ENCODE assay signal across 1 cellular context in the genomic region with DNA sequence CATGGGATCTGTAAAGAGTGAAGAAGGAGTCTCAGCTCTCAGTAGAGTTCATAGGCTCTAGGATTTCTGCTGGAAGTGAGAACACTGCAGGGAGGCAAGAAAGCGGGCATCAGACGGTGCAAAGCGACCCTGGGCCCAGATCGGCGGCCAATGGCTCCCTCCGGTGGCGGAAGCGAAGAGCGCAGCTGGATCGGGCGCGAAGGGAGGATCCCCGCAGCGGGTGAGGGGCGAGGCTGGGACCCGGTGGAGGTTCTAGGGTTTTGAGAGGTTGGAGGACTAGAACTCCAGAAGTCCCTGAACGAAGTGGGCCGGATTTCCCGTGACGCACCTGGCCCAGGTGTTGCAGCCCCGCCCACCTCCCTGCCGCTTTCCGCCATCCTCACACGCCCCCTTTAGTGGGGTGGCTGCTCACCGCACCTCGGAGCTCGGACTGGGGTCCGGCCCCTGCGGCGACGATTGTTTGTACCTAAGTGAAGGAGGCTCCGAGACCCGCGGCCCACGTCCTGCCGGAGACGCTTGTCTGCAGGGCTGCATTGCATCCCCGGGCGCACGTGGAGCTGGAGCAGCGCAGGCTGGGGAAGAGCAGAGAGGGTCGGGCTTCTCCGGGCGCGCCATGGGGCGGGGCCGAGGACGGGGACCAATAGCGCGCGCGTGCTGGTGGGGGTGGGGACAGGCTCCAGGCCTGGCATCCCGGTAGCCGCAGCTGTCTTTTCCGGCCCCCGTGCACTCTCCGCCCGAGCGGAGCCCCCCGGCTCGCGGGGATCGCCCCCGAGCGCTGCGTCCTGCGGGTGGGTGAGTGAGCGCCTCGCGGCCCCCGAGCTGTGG.
TF ChIP-seq lines count a peak whose summit lies in the region.

A gene with protein sequence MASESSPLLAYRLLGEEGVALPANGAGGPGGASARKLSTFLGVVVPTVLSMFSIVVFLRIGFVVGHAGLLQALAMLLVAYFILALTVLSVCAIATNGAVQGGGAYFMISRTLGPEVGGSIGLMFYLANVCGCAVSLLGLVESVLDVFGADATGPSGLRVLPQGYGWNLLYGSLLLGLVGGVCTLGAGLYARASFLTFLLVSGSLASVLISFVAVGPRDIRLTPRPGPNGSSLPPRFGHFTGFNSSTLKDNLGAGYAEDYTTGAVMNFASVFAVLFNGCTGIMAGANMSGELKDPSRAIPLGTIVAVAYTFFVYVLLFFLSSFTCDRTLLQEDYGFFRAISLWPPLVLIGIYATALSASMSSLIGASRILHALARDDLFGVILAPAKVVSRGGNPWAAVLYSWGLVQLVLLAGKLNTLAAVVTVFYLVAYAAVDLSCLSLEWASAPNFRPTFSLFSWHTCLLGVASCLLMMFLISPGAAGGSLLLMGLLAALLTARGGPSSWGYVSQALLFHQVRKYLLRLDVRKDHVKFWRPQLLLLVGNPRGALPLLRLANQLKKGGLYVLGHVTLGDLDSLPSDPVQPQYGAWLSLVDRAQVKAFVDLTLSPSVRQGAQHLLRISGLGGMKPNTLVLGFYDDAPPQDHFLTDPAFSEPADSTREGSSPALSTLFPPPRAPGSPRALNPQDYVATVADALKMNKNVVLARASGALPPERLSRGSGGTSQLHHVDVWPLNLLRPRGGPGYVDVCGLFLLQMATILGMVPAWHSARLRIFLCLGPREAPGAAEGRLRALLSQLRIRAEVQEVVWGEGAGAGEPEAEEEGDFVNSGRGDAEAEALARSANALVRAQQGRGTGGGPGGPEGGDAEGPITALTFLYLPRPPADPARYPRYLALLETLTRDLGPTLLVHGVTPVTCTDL (plus strand): TSS at position 666 of the 825 bp plus-strand sequence. CDS start 1,485 bp downstream, outside the sequence.

TF ChIP-seq in HepG2, 621 proteins besides CTCF, POLR2A, EP300 and RAD21 (continued from another document and continues in another):
- TF ChIP-seq SNAPC4 (CRISPR knock-in tag; IDR thresholded peaks at IDR 0.05), result peak; percentile 24; the same call in 1 of the 2 replicates
- TF ChIP-seq ZZZ3 (CRISPR knock-in tag; IDR thresholded peaks at IDR 0.05; ENCODE audit: borderline replicate concordance), result no peak
- TF ChIP-seq SRSF1 (optimal IDR thresholded peaks at IDR 0.05; ENCODE audit: low read depth, low read length), result peak; percentile 82
- no peak for TF ChIP-seq TBX3 (IDR thresholded peaks at IDR 0.05; ENCODE audit: borderline replicate concordance)
- no peak for TF ChIP-seq MBD4 (IDR thresholded peaks at IDR 0.05; ENCODE audit: borderline replicate concordance, low read length)
- TF ChIP-seq FOXP1 (IDR thresholded peaks at IDR 0.05), result no peak
- TF ChIP-seq FOXP1 (CRISPR knock-in tag; IDR thresholded peaks at IDR 0.05), result no peak
- TF ChIP-seq, protein P1, sequence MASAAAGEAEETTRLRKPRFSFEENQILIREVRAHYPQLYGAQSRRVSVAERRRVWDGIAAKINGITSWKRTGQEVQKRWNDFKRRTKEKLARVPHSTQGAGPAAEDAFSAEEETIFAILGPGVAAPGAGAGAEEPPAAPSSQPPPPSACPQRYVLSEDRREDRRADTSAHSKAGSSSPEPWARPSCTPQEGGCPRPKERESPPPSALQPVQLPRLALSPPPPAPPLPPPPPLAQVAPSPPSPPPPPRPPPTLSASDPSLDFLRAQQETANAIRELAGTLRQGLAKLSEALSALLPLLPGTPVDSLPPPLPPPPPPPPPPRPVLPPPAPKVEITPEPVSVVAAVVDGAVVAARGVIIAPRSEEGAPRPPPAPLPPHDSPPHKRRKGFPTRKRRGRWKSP (CRISPR knock-in tag; IDR thresholded peaks at IDR 0.05), result peak; percentile 65; the same call in 1 of the 2 replicates
- TF ChIP-seq, protein P2, sequence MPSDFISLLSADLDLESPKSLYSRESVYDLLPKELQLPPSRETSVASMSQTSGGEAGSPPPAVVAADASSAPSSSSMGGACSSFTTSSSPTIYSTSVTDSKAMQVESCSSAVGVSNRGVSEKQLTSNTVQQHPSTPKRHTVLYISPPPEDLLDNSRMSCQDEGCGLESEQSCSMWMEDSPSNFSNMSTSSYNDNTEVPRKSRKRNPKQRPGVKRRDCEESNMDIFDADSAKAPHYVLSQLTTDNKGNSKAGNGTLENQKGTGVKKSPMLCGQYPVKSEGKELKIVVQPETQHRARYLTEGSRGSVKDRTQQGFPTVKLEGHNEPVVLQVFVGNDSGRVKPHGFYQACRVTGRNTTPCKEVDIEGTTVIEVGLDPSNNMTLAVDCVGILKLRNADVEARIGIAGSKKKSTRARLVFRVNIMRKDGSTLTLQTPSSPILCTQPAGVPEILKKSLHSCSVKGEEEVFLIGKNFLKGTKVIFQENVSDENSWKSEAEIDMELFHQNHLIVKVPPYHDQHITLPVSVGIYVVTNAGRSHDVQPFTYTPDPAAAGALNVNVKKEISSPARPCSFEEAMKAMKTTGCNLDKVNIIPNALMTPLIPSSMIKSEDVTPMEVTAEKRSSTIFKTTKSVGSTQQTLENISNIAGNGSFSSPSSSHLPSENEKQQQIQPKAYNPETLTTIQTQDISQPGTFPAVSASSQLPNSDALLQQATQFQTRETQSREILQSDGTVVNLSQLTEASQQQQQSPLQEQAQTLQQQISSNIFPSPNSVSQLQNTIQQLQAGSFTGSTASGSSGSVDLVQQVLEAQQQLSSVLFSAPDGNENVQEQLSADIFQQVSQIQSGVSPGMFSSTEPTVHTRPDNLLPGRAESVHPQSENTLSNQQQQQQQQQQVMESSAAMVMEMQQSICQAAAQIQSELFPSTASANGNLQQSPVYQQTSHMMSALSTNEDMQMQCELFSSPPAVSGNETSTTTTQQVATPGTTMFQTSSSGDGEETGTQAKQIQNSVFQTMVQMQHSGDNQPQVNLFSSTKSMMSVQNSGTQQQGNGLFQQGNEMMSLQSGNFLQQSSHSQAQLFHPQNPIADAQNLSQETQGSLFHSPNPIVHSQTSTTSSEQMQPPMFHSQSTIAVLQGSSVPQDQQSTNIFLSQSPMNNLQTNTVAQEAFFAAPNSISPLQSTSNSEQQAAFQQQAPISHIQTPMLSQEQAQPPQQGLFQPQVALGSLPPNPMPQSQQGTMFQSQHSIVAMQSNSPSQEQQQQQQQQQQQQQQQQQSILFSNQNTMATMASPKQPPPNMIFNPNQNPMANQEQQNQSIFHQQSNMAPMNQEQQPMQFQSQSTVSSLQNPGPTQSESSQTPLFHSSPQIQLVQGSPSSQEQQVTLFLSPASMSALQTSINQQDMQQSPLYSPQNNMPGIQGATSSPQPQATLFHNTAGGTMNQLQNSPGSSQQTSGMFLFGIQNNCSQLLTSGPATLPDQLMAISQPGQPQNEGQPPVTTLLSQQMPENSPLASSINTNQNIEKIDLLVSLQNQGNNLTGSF (CRISPR knock-in tag; IDR thresholded peaks at IDR 0.05), result no peak
- TF ChIP-seq BRCA1 (CRISPR knock-in tag; IDR thresholded peaks at IDR 0.05), result peak; percentile 56; the same call in 1 of the 2 replicates
- peak; percentile 3; the same call in 1 of the 2 replicates for TF ChIP-seq ZNF792 (CRISPR knock-in tag; IDR thresholded peaks at IDR 0.05)
- peak; percentile 89 for TF ChIP-seq MNT (IDR thresholded peaks at IDR 0.05)
- TF ChIP-seq REPIN1 (CRISPR knock-in tag; IDR thresholded peaks at IDR 0.05; ENCODE audit: borderline replicate concordance, low read depth), result peak; percentile 66; the same call in 1 of the 2 replicates
- no peak for TF ChIP-seq ZBTB43 (CRISPR knock-in tag; conservative IDR thresholded peaks at IDR 0.05)
- TF ChIP-seq SP2 (CRISPR knock-in tag; IDR thresholded peaks at IDR 0.05), result no peak
- TF ChIP-seq KDM1A (CRISPR knock-in tag; IDR thresholded peaks at IDR 0.05), result no peak
- TF ChIP-seq ZFX (CRISPR knock-in tag; IDR thresholded peaks at IDR 0.05; ENCODE audit: low read depth), result peak; percentile 43; the same call in 1 of the 2 replicates
- TF ChIP-seq FUBP1 (CRISPR knock-in tag; IDR thresholded peaks at IDR 0.05; ENCODE audit: borderline replicate concordance), result no peak
- TF ChIP-seq ATF2 (CRISPR knock-in tag; IDR thresholded peaks at IDR 0.05), result no peak
- no peak for TF ChIP-seq ZNF335 (CRISPR knock-in tag; IDR thresholded peaks at IDR 0.05)
- TF ChIP-seq IKZF1 (IDR thresholded peaks at IDR 0.05), result no peak
- no peak for TF ChIP-seq RBM39 (IDR thresholded peaks at IDR 0.05; ENCODE audit: low read depth, low read length, poor library complexity, severe bottlenecking)
- TF ChIP-seq CEBPG (CRISPR knock-in tag; IDR thresholded peaks at IDR 0.05), result no peak
- TF ChIP-seq U2AF1 (optimal IDR thresholded peaks at IDR 0.05; ENCODE audit: low read depth, low read length), result no peak
- peak; percentile 80; the same call in 1 of the 2 replicates for TF ChIP-seq ZBTB42 (CRISPR knock-in tag; IDR thresholded peaks at IDR 0.05)
- no peak for TF ChIP-seq SIX1 (CRISPR knock-in tag; IDR thresholded peaks at IDR 0.05; ENCODE audit: borderline replicate concordance)
- TF ChIP-seq KAT2B (IDR thresholded peaks at IDR 0.05; ENCODE audit: borderline replicate concordance, low read depth, low read length), result no peak
- TF ChIP-seq HNF4G (IDR thresholded peaks at IDR 0.05; ENCODE audit: borderline replicate concordance, low read depth, low read length), result no peak
- no peak for TF ChIP-seq HNF4G (CRISPR knock-in tag; IDR thresholded peaks at IDR 0.05; ENCODE audit: borderline replicate concordance, low read depth)
